In the genomic region with DNA sequence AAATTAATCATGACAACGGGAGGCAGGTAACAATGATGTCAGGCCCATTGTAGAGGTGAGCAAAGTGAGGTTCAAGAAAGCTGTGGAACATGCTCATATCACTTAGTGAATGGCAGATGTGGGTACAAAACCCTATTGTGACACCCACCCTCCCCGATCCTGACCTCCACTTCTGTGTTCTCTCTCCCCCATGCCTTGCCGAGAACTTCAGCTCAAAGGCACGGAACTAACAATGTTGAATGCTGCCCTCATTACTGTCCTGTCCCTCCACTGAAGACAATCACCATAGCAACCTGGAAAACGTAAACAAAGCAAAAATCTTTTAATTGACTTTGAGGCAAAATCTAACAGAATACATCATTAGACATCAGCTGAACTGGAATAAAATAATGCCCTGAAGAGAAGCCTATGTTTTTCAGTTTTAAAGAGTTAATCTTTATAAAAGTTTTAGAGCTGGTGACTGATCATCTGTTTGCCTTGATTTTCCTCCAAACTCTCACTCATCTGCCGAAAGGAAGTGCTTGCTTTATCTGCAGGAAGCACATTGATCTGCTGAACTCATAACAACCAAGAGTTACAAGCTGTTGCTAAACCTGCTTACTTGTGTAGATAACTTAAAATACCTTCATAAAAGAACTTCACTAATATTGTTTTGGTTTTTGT, we compare ENCODE assay signal across 1 cellular context.
TF ChIP-seq lines count a peak whose summit lies in the region.

No MANE protein-coding gene starts in this region.

TF ChIP-seq in K562, 482 proteins besides CTCF, POLR2A, EP300 and RAD21 (continued from another document and continues in another):
- TF ChIP-seq, protein P1, sequence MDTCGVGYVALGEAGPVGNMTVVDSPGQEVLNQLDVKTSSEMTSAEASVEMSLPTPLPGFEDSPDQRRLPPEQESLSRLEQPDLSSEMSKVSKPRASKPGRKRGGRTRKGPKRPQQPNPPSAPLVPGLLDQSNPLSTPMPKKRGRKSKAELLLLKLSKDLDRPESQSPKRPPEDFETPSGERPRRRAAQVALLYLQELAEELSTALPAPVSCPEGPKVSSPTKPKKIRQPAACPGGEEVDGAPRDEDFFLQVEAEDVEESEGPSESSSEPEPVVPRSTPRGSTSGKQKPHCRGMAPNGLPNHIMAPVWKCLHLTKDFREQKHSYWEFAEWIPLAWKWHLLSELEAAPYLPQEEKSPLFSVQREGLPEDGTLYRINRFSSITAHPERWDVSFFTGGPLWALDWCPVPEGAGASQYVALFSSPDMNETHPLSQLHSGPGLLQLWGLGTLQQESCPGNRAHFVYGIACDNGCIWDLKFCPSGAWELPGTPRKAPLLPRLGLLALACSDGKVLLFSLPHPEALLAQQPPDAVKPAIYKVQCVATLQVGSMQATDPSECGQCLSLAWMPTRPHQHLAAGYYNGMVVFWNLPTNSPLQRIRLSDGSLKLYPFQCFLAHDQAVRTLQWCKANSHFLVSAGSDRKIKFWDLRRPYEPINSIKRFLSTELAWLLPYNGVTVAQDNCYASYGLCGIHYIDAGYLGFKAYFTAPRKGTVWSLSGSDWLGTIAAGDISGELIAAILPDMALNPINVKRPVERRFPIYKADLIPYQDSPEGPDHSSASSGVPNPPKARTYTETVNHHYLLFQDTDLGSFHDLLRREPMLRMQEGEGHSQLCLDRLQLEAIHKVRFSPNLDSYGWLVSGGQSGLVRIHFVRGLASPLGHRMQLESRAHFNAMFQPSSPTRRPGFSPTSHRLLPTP (IDR thresholded peaks at IDR 0.05; ENCODE audit: borderline replicate concordance, extremely low read depth, insufficient read length): no peak
- TF ChIP-seq, protein P2, sequence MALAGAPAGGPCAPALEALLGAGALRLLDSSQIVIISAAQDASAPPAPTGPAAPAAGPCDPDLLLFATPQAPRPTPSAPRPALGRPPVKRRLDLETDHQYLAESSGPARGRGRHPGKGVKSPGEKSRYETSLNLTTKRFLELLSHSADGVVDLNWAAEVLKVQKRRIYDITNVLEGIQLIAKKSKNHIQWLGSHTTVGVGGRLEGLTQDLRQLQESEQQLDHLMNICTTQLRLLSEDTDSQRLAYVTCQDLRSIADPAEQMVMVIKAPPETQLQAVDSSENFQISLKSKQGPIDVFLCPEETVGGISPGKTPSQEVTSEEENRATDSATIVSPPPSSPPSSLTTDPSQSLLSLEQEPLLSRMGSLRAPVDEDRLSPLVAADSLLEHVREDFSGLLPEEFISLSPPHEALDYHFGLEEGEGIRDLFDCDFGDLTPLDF (CRISPR knock-in tag; IDR thresholded peaks at IDR 0.05): no peak
- no peak; the same call in none of the 2 replicates for TF ChIP-seq CREB1 (IDR thresholded peaks at IDR 0.05)
- TF ChIP-seq CREB1 (CRISPR knock-in tag; IDR thresholded peaks at IDR 0.05): no peak
- TF ChIP-seq EP400 (IDR thresholded peaks at IDR 0.05): no peak; the same call in none of the 2 replicates
- TF ChIP-seq HNRNPL (IDR thresholded peaks at IDR 0.05; ENCODE audit: low read depth, low read length): no peak
- no peak for TF ChIP-seq NCOA4 (IDR thresholded peaks at IDR 0.05; ENCODE audit: partially characterized antibody)
- TF ChIP-seq MAFK (IDR thresholded peaks at IDR 0.05; ENCODE audit: low read length): no peak; the same call in 1 of the 2 replicates
- no peak for TF ChIP-seq ZNF75A (CRISPR knock-in tag; IDR thresholded peaks at IDR 0.05)
- TF ChIP-seq, protein P3, sequence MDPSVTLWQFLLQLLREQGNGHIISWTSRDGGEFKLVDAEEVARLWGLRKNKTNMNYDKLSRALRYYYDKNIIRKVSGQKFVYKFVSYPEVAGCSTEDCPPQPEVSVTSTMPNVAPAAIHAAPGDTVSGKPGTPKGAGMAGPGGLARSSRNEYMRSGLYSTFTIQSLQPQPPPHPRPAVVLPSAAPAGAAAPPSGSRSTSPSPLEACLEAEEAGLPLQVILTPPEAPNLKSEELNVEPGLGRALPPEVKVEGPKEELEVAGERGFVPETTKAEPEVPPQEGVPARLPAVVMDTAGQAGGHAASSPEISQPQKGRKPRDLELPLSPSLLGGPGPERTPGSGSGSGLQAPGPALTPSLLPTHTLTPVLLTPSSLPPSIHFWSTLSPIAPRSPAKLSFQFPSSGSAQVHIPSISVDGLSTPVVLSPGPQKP (CRISPR knock-in tag; IDR thresholded peaks at IDR 0.05): no peak
- TF ChIP-seq HDAC3 (IDR thresholded peaks at IDR 0.05; ENCODE audit: borderline replicate concordance, partially characterized antibody): peak; percentile 80
- TF ChIP-seq RFX7 (CRISPR knock-in tag; IDR thresholded peaks at IDR 0.05): no peak
- no peak; the same call in none of the 2 replicates for TF ChIP-seq MEF2D (tag; conservative IDR thresholded peaks at IDR 0.05; ENCODE audit: low read depth)
- TF ChIP-seq, protein P4, sequence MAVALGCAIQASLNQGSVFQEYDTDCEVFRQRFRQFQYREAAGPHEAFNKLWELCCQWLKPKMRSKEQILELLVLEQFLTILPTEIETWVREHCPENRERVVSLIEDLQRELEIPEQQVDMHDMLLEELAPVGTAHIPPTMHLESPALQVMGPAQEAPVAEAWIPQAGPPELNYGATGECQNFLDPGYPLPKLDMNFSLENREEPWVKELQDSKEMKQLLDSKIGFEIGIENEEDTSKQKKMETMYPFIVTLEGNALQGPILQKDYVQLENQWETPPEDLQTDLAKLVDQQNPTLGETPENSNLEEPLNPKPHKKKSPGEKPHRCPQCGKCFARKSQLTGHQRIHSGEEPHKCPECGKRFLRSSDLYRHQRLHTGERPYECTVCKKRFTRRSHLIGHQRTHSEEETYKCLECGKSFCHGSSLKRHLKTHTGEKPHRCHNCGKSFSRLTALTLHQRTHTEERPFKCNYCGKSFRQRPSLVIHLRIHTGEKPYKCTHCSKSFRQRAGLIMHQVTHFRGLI (CRISPR knock-in tag; IDR thresholded peaks at IDR 0.05): no peak
- TF ChIP-seq NCOA6 (IDR thresholded peaks at IDR 0.05): no peak
- TF ChIP-seq FOXK2 (conservative IDR thresholded peaks at IDR 0.05 in 1 of 2, IDR thresholded peaks at IDR 0.05 in 1 of 2; ENCODE audit: low read depth in 2 of 2): peak; percentile 87 to 90
- no peak; the same call in 1 of the 2 replicates for TF ChIP-seq ZNF316 (IDR thresholded peaks at IDR 0.05)
- TF ChIP-seq, protein P5, sequence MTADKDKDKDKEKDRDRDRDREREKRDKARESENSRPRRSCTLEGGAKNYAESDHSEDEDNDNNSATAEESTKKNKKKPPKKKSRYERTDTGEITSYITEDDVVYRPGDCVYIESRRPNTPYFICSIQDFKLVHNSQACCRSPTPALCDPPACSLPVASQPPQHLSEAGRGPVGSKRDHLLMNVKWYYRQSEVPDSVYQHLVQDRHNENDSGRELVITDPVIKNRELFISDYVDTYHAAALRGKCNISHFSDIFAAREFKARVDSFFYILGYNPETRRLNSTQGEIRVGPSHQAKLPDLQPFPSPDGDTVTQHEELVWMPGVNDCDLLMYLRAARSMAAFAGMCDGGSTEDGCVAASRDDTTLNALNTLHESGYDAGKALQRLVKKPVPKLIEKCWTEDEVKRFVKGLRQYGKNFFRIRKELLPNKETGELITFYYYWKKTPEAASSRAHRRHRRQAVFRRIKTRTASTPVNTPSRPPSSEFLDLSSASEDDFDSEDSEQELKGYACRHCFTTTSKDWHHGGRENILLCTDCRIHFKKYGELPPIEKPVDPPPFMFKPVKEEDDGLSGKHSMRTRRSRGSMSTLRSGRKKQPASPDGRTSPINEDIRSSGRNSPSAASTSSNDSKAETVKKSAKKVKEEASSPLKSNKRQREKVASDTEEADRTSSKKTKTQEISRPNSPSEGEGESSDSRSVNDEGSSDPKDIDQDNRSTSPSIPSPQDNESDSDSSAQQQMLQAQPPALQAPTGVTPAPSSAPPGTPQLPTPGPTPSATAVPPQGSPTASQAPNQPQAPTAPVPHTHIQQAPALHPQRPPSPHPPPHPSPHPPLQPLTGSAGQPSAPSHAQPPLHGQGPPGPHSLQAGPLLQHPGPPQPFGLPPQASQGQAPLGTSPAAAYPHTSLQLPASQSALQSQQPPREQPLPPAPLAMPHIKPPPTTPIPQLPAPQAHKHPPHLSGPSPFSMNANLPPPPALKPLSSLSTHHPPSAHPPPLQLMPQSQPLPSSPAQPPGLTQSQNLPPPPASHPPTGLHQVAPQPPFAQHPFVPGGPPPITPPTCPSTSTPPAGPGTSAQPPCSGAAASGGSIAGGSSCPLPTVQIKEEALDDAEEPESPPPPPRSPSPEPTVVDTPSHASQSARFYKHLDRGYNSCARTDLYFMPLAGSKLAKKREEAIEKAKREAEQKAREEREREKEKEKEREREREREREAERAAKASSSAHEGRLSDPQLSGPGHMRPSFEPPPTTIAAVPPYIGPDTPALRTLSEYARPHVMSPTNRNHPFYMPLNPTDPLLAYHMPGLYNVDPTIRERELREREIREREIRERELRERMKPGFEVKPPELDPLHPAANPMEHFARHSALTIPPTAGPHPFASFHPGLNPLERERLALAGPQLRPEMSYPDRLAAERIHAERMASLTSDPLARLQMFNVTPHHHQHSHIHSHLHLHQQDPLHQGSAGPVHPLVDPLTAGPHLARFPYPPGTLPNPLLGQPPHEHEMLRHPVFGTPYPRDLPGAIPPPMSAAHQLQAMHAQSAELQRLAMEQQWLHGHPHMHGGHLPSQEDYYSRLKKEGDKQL (CRISPR knock-in tag; IDR thresholded peaks at IDR 0.05; ENCODE audit: borderline replicate concordance): no peak
- TF ChIP-seq ZFX (CRISPR knock-in tag; IDR thresholded peaks at IDR 0.05): no peak
- no peak for TF ChIP-seq U2AF2 (optimal IDR thresholded peaks at IDR 0.05; ENCODE audit: low read depth, low read length)
- peak in 1 of 2 experiments; percentile 65; a peak in 2 of 4 replicates for TF ChIP-seq ETV6 (IDR thresholded peaks at IDR 0.05; ENCODE audit: borderline replicate concordance in 1 of 2, low read depth in 2 of 2, low read length in 1 of 2)
- no peak for TF ChIP-seq ETV6 (CRISPR knock-in tag; IDR thresholded peaks at IDR 0.05; ENCODE audit: borderline replicate concordance)
- peak; percentile 87 for TF ChIP-seq SMARCB1 (IDR thresholded peaks at IDR 0.05; ENCODE audit: insufficient read length, low read depth)
- no peak for TF ChIP-seq ZNF57 (CRISPR knock-in tag; IDR thresholded peaks at IDR 0.05)
- no peak for TF ChIP-seq NFATC3 (IDR thresholded peaks at IDR 0.05)
- no peak for TF ChIP-seq TAF1 (IDR thresholded peaks at IDR 0.05; ENCODE audit: control insufficient read depth, extremely low read depth, insufficient read depth, low read length, severe bottlenecking)
- peak; percentile 91 for TF ChIP-seq MTA2 (IDR thresholded peaks at IDR 0.05; ENCODE audit: low read depth)
- TF ChIP-seq, protein P6, sequence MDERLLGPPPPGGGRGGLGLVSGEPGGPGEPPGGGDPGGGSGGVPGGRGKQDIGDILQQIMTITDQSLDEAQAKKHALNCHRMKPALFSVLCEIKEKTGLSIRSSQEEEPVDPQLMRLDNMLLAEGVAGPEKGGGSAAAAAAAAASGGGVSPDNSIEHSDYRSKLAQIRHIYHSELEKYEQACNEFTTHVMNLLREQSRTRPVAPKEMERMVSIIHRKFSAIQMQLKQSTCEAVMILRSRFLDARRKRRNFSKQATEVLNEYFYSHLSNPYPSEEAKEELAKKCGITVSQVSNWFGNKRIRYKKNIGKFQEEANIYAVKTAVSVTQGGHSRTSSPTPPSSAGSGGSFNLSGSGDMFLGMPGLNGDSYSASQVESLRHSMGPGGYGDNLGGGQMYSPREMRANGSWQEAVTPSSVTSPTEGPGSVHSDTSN (CRISPR knock-in tag; IDR thresholded peaks at IDR 0.05; ENCODE audit: low read depth): no peak
- TF ChIP-seq, protein P6 (tag; conservative IDR thresholded peaks at IDR 0.05; ENCODE audit: low read depth): peak; percentile 88
- TF ChIP-seq TAF9B (IDR thresholded peaks at IDR 0.05; ENCODE audit: partially characterized antibody): peak; percentile 58
- no peak for TF ChIP-seq NUFIP1 (IDR thresholded peaks at IDR 0.05; ENCODE audit: partially characterized antibody)
- peak; percentile 96 for TF ChIP-seq TCF3 (CRISPR knock-in tag; IDR thresholded peaks at IDR 0.05)
- TF ChIP-seq, protein P7, sequence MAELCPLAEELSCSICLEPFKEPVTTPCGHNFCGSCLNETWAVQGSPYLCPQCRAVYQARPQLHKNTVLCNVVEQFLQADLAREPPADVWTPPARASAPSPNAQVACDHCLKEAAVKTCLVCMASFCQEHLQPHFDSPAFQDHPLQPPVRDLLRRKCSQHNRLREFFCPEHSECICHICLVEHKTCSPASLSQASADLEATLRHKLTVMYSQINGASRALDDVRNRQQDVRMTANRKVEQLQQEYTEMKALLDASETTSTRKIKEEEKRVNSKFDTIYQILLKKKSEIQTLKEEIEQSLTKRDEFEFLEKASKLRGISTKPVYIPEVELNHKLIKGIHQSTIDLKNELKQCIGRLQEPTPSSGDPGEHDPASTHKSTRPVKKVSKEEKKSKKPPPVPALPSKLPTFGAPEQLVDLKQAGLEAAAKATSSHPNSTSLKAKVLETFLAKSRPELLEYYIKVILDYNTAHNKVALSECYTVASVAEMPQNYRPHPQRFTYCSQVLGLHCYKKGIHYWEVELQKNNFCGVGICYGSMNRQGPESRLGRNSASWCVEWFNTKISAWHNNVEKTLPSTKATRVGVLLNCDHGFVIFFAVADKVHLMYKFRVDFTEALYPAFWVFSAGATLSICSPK (IDR thresholded peaks at IDR 0.05; ENCODE audit: borderline replicate concordance): no peak
- TF ChIP-seq RBM17 (IDR thresholded peaks at IDR 0.05; ENCODE audit: borderline replicate concordance, low read depth, low read length): no peak
- TF ChIP-seq NRF1 (conservative IDR thresholded peaks at IDR 0.05 in 1 of 2, IDR thresholded peaks at IDR 0.05 in 1 of 2): no peak
- no peak for TF ChIP-seq ILK (tag; IDR thresholded peaks at IDR 0.05; ENCODE audit: borderline replicate concordance, low read depth)
- no peak for TF ChIP-seq ELF2 (CRISPR knock-in tag; IDR thresholded peaks at IDR 0.05)
- peak; percentile 96 for TF ChIP-seq SMARCC2 (IDR thresholded peaks at IDR 0.05; ENCODE audit: low read depth)
- no peak for TF ChIP-seq SLC30A9 (CRISPR knock-in tag; IDR thresholded peaks at IDR 0.05)
- TF ChIP-seq SMAD2 (IDR thresholded peaks at IDR 0.05; ENCODE audit: low read depth, low read length): no peak
- TF ChIP-seq, protein P8, sequence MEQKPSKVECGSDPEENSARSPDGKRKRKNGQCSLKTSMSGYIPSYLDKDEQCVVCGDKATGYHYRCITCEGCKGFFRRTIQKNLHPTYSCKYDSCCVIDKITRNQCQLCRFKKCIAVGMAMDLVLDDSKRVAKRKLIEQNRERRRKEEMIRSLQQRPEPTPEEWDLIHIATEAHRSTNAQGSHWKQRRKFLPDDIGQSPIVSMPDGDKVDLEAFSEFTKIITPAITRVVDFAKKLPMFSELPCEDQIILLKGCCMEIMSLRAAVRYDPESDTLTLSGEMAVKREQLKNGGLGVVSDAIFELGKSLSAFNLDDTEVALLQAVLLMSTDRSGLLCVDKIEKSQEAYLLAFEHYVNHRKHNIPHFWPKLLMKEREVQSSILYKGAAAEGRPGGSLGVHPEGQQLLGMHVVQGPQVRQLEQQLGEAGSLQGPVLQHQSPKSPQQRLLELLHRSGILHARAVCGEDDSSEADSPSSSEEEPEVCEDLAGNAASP (IDR thresholded peaks at IDR 0.05): no peak
- TF ChIP-seq RHOXF2B (CRISPR knock-in tag; conservative IDR thresholded peaks at IDR 0.05): no peak
- TF ChIP-seq GTF2A2 (tag; IDR thresholded peaks at IDR 0.05): no peak; the same call in 1 of the 2 replicates
